1 cellular context compared by ENCODE assay signal in the genomic region with DNA sequence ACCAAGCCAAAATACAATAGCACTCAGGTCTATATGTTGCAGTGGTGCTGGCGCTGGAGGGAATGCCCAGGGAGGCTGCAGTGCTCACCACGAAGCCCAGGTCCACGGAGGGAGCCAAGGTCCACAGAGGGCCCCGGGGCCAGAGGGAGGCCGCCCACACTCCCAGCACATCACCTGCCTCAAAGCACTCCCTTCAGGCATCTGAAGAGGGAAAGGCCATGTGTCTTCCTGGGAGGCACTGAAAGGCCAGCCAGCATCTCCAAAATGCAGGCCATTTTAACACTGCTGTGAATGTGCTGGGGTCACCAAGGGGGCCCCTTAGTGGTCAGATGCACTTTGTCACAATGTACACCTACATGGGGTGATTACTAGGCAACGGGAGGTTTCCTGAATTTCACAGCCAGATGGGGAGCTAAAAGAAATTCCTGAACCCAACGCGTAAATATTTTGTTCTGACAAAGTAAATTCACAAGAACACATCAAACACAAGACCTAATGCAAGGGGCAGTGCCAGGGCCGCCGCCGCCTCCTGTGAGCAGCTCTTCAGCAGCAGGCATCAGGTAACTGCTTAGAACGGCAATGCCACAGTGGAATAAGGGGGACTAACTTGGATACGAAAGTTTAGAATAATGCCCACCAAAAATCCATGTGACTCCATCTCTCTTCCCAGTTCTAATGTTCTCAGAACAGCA.
TF ChIP-seq lines count a peak whose summit lies in the region.

No MANE protein-coding gene starts in this region.

TF ChIP-seq in GM23338, 12 proteins besides CTCF, POLR2A, EP300 and RAD21 (continued from another document):
- TF ChIP-seq, protein P1, sequence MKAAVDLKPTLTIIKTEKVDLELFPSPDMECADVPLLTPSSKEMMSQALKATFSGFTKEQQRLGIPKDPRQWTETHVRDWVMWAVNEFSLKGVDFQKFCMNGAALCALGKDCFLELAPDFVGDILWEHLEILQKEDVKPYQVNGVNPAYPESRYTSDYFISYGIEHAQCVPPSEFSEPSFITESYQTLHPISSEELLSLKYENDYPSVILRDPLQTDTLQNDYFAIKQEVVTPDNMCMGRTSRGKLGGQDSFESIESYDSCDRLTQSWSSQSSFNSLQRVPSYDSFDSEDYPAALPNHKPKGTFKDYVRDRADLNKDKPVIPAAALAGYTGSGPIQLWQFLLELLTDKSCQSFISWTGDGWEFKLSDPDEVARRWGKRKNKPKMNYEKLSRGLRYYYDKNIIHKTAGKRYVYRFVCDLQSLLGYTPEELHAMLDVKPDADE (IDR thresholded peaks at IDR 0.05), result no peak
- TF ChIP-seq NANOG (IDR thresholded peaks at IDR 0.05; ENCODE audit: borderline replicate concordance), result no peak
- TF ChIP-seq, protein P2, sequence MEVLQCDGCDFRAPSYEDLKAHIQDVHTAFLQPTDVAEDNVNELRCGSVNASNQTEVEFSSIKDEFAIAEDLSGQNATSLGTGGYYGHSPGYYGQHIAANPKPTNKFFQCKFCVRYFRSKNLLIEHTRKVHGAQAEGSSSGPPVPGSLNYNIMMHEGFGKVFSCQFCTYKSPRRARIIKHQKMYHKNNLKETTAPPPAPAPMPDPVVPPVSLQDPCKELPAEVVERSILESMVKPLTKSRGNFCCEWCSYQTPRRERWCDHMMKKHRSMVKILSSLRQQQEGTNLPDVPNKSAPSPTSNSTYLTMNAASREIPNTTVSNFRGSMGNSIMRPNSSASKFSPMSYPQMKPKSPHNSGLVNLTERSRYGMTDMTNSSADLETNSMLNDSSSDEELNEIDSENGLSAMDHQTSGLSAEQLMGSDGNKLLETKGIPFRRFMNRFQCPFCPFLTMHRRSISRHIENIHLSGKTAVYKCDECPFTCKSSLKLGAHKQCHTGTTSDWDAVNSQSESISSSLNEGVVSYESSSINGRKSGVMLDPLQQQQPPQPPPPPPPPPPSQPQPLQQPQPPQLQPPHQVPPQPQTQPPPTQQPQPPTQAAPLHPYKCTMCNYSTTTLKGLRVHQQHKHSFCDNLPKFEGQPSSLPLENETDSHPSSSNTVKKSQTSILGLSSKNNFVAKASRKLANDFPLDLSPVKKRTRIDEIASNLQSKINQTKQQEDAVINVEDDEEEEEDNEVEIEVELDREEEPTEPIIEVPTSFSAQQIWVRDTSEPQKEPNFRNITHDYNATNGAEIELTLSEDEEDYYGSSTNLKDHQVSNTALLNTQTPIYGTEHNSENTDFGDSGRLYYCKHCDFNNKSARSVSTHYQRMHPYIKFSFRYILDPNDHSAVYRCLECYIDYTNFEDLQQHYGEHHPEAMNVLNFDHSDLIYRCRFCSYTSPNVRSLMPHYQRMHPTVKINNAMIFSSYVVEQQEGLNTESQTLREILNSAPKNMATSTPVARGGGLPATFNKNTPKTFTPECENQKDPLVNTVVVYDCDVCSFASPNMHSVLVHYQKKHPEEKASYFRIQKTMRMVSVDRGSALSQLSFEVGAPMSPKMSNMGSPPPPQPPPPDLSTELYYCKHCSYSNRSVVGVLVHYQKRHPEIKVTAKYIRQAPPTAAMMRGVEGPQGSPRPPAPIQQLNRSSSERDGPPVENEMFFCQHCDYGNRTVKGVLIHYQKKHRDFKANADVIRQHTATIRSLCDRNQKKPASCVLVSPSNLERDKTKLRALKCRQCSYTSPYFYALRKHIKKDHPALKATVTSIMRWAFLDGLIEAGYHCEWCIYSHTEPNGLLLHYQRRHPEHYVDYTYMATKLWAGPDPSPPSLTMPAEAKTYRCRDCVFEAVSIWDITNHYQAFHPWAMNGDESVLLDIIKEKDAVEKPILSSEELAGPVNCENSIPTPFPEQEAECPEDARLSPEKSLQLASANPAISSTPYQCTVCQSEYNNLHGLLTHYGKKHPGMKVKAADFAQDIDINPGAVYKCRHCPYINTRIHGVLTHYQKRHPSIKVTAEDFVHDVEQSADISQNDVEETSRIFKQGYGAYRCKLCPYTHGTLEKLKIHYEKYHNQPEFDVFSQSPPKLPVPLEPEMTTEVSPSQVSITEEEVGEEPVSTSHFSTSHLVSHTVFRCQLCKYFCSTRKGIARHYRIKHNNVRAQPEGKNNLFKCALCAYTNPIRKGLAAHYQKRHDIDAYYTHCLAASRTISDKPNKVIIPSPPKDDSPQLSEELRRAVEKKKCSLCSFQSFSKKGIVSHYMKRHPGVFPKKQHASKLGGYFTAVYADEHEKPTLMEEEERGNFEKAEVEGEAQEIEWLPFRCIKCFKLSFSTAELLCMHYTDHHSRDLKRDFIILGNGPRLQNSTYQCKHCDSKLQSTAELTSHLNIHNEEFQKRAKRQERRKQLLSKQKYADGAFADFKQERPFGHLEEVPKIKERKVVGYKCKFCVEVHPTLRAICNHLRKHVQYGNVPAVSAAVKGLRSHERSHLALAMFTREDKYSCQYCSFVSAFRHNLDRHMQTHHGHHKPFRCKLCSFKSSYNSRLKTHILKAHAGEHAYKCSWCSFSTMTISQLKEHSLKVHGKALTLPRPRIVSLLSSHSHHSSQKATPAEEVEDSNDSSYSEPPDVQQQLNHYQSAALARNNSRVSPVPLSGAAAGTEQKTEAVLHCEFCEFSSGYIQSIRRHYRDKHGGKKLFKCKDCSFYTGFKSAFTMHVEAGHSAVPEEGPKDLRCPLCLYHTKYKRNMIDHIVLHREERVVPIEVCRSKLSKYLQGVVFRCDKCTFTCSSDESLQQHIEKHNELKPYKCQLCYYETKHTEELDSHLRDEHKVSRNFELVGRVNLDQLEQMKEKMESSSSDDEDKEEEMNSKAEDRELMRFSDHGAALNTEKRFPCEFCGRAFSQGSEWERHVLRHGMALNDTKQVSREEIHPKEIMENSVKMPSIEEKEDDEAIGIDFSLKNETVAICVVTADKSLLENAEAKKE (CRISPR knock-in tag; IDR thresholded peaks at IDR 0.05), result no peak
